Comparison of ENCODE assay signal across 27 cellular contexts in genomic region chr10:33935350-33935749, GRCh38.
"Had no signal": no experiment of that assay in that cellular context is flagged by ENCODE, and none has a peak within 500 bp of the region (broad histone marks: within the 10 kb centered on the region; RNA-seq: fewer than 3 reads in every experiment).

No MANE protein-coding gene starts in this region.

- ATAC-seq: left ventricle myocardium superior; naive thymus-derived CD4-positive, alpha-beta T cell; right cardiac atrium had no signal

- H3K27me3 Mint-ChIP-seq: activated naive CD4-positive, alpha-beta T cell treated with anti-CD3 and anti-CD28 coated beads, Interleukin-2, amount 10 ng/mL, durations not matched to agents 7 days and 5 days had no signal

- H3K4me3 ChIP-seq: ascending aorta, cardiac muscle cell, colonic mucosa, hepatocyte, tibial nerve had no signal

- H3K9me3 ChIP-seq: ascending aorta, colonic mucosa, tibial nerve had no signal

- H3K9me3 Mint-ChIP-seq: activated CD4-positive, alpha-beta memory T cell treated with anti-CD3 and anti-CD28 coated beads for 36 hours; activated CD4-positive, alpha-beta T cell treated with anti-CD3 and anti-CD28 coated beads, Interleukin-2, amount 10 ng/mL, durations not matched to agents 24 days and 14 days; activated naive CD4-positive, alpha-beta T cell treated with anti-CD3 and anti-CD28 coated beads, Interleukin-2, amount 10 ng/mL, durations not matched to agents 7 days and 5 days; activated naive CD8-positive, alpha-beta T cell treated with anti-CD3 and anti-CD28 coated beads, Interleukin-2, amount 10 ng/mL, durations not matched to agents 7 days and 5 days; activated T-helper 1 cell treated with anti-CD3 and anti-CD28 coated beads, Interleukin-12 subunit alpha, Interleukin-12 subunit beta, Interleukin-2, Interleukin-4 antibody, amounts not matched to agents 30 ng/mL and 10 ng/mL and 1 ng/mL, durations not matched to agents 14 hours and 24 hours and 36 hours had no signal

- H3K4me1 ChIP-seq: ascending aorta, colonic mucosa, tibial nerve had no signal

- H2AFZ ChIP-seq: hepatocyte had no signal

- H3K27ac Mint-ChIP-seq: activated CD4-positive, alpha-beta memory T cell treated with anti-CD3 and anti-CD28 coated beads for 36 hours; activated CD4-positive, alpha-beta T cell treated with anti-CD3 and anti-CD28 coated beads, Interleukin-2, amount 10 ng/mL, durations not matched to agents 24 days and 14 days; activated naive CD4-positive, alpha-beta T cell treated with anti-CD3 and anti-CD28 coated beads, Interleukin-2, amount 10 ng/mL, durations not matched to agents 7 days and 5 days; activated naive CD8-positive, alpha-beta T cell treated with anti-CD3 and anti-CD28 coated beads, Interleukin-2, amount 10 ng/mL, durations not matched to agents 7 days and 5 days; activated T-helper 1 cell treated with anti-CD3 and anti-CD28 coated beads, Interleukin-12 subunit alpha, Interleukin-12 subunit beta, Interleukin-2, Interleukin-4 antibody, amounts not matched to agents 30 ng/mL and 10 ng/mL and 1 ng/mL, durations not matched to agents 14 hours and 24 hours and 36 hours; brain; naive thymus-derived CD4-positive, alpha-beta T cell had no signal

- H3K27ac ChIP-seq: ascending aorta, cardiac muscle cell, colonic mucosa, hepatocyte, tibial nerve had no signal

- H3K36me3 Mint-ChIP-seq: activated CD4-positive, alpha-beta memory T cell treated with anti-CD3 and anti-CD28 coated beads for 36 hours; activated naive CD4-positive, alpha-beta T cell treated with anti-CD3 and anti-CD28 coated beads, Interleukin-2, amount 10 ng/mL, durations not matched to agents 7 days and 5 days; activated naive CD8-positive, alpha-beta T cell treated with anti-CD3 and anti-CD28 coated beads, Interleukin-2, amount 10 ng/mL, durations not matched to agents 7 days and 5 days; brain; naive thymus-derived CD4-positive, alpha-beta T cell had no signal

- DNase-seq: activated CD4-positive, alpha-beta memory T cell treated with anti-CD3 and anti-CD28 coated beads for 36 hours; activated CD4-positive, alpha-beta T cell treated with anti-CD3 and anti-CD28 coated beads, Interleukin-2, amount 10 ng/mL, durations not matched to agents 24 days and 14 days; activated CD4-positive, CD25-positive, alpha-beta regulatory T cell treated with anti-CD3 and anti-CD28 coated beads, Interleukin-2, amount 50 U/mL, for 72 hours; activated CD8-positive, alpha-beta memory T cell treated with anti-CD3 and anti-CD28 coated beads, Interleukin-2, amount 50 U/mL, for 4 hours; activated effector memory CD4-positive, alpha-beta T cell treated with anti-CD3 and anti-CD28 coated beads, Interleukin-2, amount 50 U/mL, for 16 hours; activated naive CD4-positive, alpha-beta T cell treated with anti-CD3 and anti-CD28 coated beads, Interleukin-2, amount 10 ng/mL, durations not matched to agents 7 days and 5 days; activated naive CD8-positive, alpha-beta T cell treated with anti-CD3 and anti-CD28 coated beads, Interleukin-2, amount 10 ng/mL, durations not matched to agents 7 days and 5 days; activated T-cell treated with anti-CD3 and anti-CD28 coated beads, Interleukin-2, amount 50 U/mL, for 1 hour; cerebellar nuclear complex; colonic mucosa; effector CD8-positive, alpha-beta T cell; glutamatergic neuron; islet precursor cell; left ventricle myocardium superior; midbrain; naive thymus-derived CD4-positive, alpha-beta T cell; posterior cingulate gyrus; right cardiac atrium; stimulated activated CD4-positive, alpha-beta T cell treated with anti-CD3 and anti-CD28 coated beads, Interleukin-2, amount 100 ng/mL, for 48 hours; stimulated activated naive CD4-positive, alpha-beta T cell treated with Interleukin-2 at 50 U/mL for 16 hours; T1000 had no signal

- H3K36me3 ChIP-seq: ascending aorta, cardiac muscle cell, colonic mucosa, tibial nerve had no signal

- H3K4me1 Mint-ChIP-seq: activated CD4-positive, alpha-beta T cell treated with anti-CD3 and anti-CD28 coated beads, Interleukin-2, amount 10 ng/mL, durations not matched to agents 24 days and 14 days; activated naive CD4-positive, alpha-beta T cell treated with anti-CD3 and anti-CD28 coated beads, Interleukin-2, amount 10 ng/mL, durations not matched to agents 7 days and 5 days; activated naive CD8-positive, alpha-beta T cell treated with anti-CD3 and anti-CD28 coated beads, Interleukin-2, amount 10 ng/mL, durations not matched to agents 7 days and 5 days; naive thymus-derived CD4-positive, alpha-beta T cell had no signal

- H3K4me2 ChIP-seq: hepatocyte had no signal

- H3K4me3 Mint-ChIP-seq: activated CD4-positive, alpha-beta memory T cell treated with anti-CD3 and anti-CD28 coated beads for 36 hours; activated CD4-positive, alpha-beta T cell treated with anti-CD3 and anti-CD28 coated beads, Interleukin-2, amount 10 ng/mL, durations not matched to agents 24 days and 14 days; activated naive CD4-positive, alpha-beta T cell treated with anti-CD3 and anti-CD28 coated beads, Interleukin-2, amount 10 ng/mL, durations not matched to agents 7 days and 5 days; activated naive CD8-positive, alpha-beta T cell treated with anti-CD3 and anti-CD28 coated beads, Interleukin-2, amount 10 ng/mL, durations not matched to agents 7 days and 5 days; activated T-helper 1 cell treated with anti-CD3 and anti-CD28 coated beads, Interleukin-12 subunit alpha, Interleukin-12 subunit beta, Interleukin-2, Interleukin-4 antibody, amounts not matched to agents 30 ng/mL and 10 ng/mL and 1 ng/mL, durations not matched to agents 14 hours and 24 hours and 36 hours; brain; naive thymus-derived CD4-positive, alpha-beta T cell had no signal

- H3K27me3 ChIP-seq: ascending aorta, cardiac muscle cell, colonic mucosa, hepatocyte, tibial nerve had no signal

- H3K79me2 ChIP-seq: hepatocyte had no signal
